1 cellular context compared by ENCODE assay signal in genomic region chr4:186642530-186642929, GRCh38.
TF ChIP-seq lines count a peak whose summit lies in the region.

No MANE protein-coding gene starts in this region.

TF ChIP-seq in SK-N-SH treated with all-trans-retinoic acid at 6 μM for 48 hours, 23 proteins besides CTCF, POLR2A, EP300 and RAD21 (continued from another document):
- TF ChIP-seq CSDC2 (CRISPR knock-in tag; IDR thresholded peaks at IDR 0.05) (no peak), ZC3H10 (CRISPR knock-in tag; IDR thresholded peaks at IDR 0.05) (no peak), ISL1 (CRISPR knock-in tag; IDR thresholded peaks at IDR 0.05) (no peak), ESRRG (CRISPR knock-in tag; IDR thresholded peaks at IDR 0.05) (no peak)
